16 cellular contexts compared by ENCODE assay signal in the genomic region with DNA sequence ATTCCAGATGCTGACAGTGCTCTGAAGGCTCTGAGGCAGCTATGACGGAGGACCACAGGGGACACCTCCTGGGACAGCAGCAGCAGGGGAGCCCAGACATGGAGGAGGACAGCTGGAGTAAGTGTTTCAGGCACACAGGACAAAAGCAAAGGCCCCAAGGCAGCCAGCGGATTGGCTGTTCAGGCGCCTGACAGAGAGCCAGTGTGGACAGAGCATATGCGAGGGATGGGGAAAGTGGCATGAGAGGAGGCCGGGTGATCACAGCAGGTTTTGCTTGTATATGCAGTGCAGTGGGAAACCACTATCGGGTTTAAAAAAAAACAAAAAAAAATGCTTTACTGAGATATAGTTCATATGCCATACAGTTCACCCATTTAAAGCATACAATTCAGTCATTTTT. TPM values are rescaled to one million over a fixed set of nuclear protein-coding genes. Genes with fewer than 3 reads are reported as not detected.
DNase-seq lines count a peak whose midpoint lies in the region; ATAC-seq and TF ChIP-seq lines count a peak whose summit lies in the region.
"Had no signal": no experiment of that assay in that cellular context is flagged by ENCODE, and none has a peak within 500 bp of the region (broad histone marks: within the 10 kb centered on the region; RNA-seq: fewer than 3 reads in every experiment).

No MANE protein-coding gene starts in this region.

- H3K9me3 ChIP-seq in tibial nerve, result no peaks in the 10 kb centered on the region
- H3K9me3 ChIP-seq: HAP-1 had no signal

- 92% methylated on average over 6 of the region's 6 CpGs for WGBS in tibial nerve, 2 donors

- no peak overlapping the region for H3K4me3 ChIP-seq in tibial nerve
- H3K4me3 ChIP-seq: GM23338, HAP-1, K562 had no signal

- H3K36me3 ChIP-seq in tibial nerve, result peaks cover 10 to 100% (median 69%) of the 10 kb centered on the region in 3 donors

- peaks cover 59% of the 10 kb centered on the region for H3K36me3 Mint-ChIP-seq in activated naive CD4-positive, alpha-beta T cell treated with anti-CD3 and anti-CD28 coated beads for 36 hours (ENCODE audit: low read depth)
- peaks cover 100% of the 10 kb centered on the region for H3K36me3 Mint-ChIP-seq in activated T-helper 17 cell treated with anti-CD3 and anti-CD28 coated beads, Interleukin-2, amount 50 U/mL, for 72 hours (ENCODE audit: low read depth)
- peaks cover 54% of the 10 kb centered on the region for H3K36me3 Mint-ChIP-seq in memory B cell

- no peak for TF ChIP-seq CTCF in tibial nerve (IDR thresholded peaks at IDR 0.05)

- H3K27me3 Mint-ChIP-seq in activated naive CD4-positive, alpha-beta T cell treated with anti-CD3 and anti-CD28 coated beads for 36 hours (ENCODE audit: low read depth), result no peaks in the 10 kb centered on the region
- no peaks in the 10 kb centered on the region for H3K27me3 Mint-ChIP-seq in activated T-helper 17 cell treated with anti-CD3 and anti-CD28 coated beads, Interleukin-2, amount 50 U/mL, for 72 hours
- no peaks in the 10 kb centered on the region for H3K27me3 Mint-ChIP-seq in memory B cell
- H3K27me3 Mint-ChIP-seq: B cell; CD4-positive, alpha-beta memory T cell had no signal

- H3K4me1 Mint-ChIP-seq in activated naive CD4-positive, alpha-beta T cell treated with anti-CD3 and anti-CD28 coated beads for 36 hours (ENCODE audit: low read depth), result no peaks in the 10 kb centered on the region
- no peaks in the 10 kb centered on the region for H3K4me1 Mint-ChIP-seq in activated T-helper 17 cell treated with anti-CD3 and anti-CD28 coated beads, Interleukin-2, amount 50 U/mL, for 72 hours
- H3K4me1 Mint-ChIP-seq in memory B cell, result peaks cover 13% of the 10 kb centered on the region
- H3K4me1 Mint-ChIP-seq: GM23338 had no signal

- CTCF ChIA-PET in activated naive CD4-positive, alpha-beta T cell treated with anti-CD3 and anti-CD28 coated beads for 36 hours (lab: Charles Lee), result no interaction called here

- H3K27ac ChIP-seq in tibial nerve, result no peak overlapping the region
- H3K27ac ChIP-seq: HL-60 had no signal

- ATAC-seq in activated T-helper 17 cell treated with anti-CD3 and anti-CD28 coated beads, Interleukin-2, amount 50 U/mL, for 72 hours (replicated peaks), result no peak
- ATAC-seq in memory B cell (ENCODE audit: low read depth), result no peak
- ATAC-seq: GM23338, K562 had no signal

- no peak overlapping the region for H3K4me3 Mint-ChIP-seq in activated naive CD4-positive, alpha-beta T cell treated with anti-CD3 and anti-CD28 coated beads for 36 hours
- H3K4me3 Mint-ChIP-seq in activated T-helper 17 cell treated with anti-CD3 and anti-CD28 coated beads, Interleukin-2, amount 50 U/mL, for 72 hours, result no peak overlapping the region
- no peak overlapping the region for H3K4me3 Mint-ChIP-seq in memory B cell
- H3K4me3 Mint-ChIP-seq: B cell; CD4-positive, alpha-beta memory T cell; GM23338 had no signal

- TF ChIP-seq POLR2A in tibial nerve (IDR thresholded peaks at IDR 0.05), result no peak

- no peak for TF ChIP-seq EP300 in tibial nerve (IDR thresholded peaks at IDR 0.05)

- no peak for DNase-seq in activated naive CD4-positive, alpha-beta T cell treated with anti-CD3 and anti-CD28 coated beads for 36 hours
- DNase-seq in activated naive CD4-positive, alpha-beta T cell (lab: John Stamatoyannopoulos, UW), result no peak
- DNase-seq in memory B cell (ENCODE audit: low spot score in 2 of 2) (no peak), HT-29 (ENCODE audit: low spot score) (no peak), tibial nerve (ENCODE audit: low spot score in 2 of 2) (no peak)
- DNase-seq in stimulated activated CD4-positive, alpha-beta T cell treated with anti-CD3 and anti-CD28 coated beads, Interleukin-2, amount 100 ng/mL, for 24 hours, result no peak
- DNase-seq: C1 segment of cervical spinal cord; CD4-positive, alpha-beta memory T cell; DMS79 had no signal

- H3K4me1 ChIP-seq in tibial nerve, result no peaks in the 10 kb centered on the region
- H3K4me1 ChIP-seq: HAP-1 had no signal

- H3K9me3 Mint-ChIP-seq in activated naive CD4-positive, alpha-beta T cell treated with anti-CD3 and anti-CD28 coated beads for 36 hours, result no peaks in the 10 kb centered on the region
- H3K9me3 Mint-ChIP-seq in activated T-helper 17 cell treated with anti-CD3 and anti-CD28 coated beads, Interleukin-2, amount 50 U/mL, for 72 hours, result no peaks in the 10 kb centered on the region
- H3K9me3 Mint-ChIP-seq in memory B cell, result no peaks in the 10 kb centered on the region
- H3K9me3 Mint-ChIP-seq: CD4-positive, alpha-beta memory T cell; GM23338 had no signal

- peak overlapping the region; percentile 14 for H3K27ac Mint-ChIP-seq in activated naive CD4-positive, alpha-beta T cell treated with anti-CD3 and anti-CD28 coated beads for 36 hours
- peak overlapping the region; percentile 40 for H3K27ac Mint-ChIP-seq in activated T-helper 17 cell treated with anti-CD3 and anti-CD28 coated beads, Interleukin-2, amount 50 U/mL, for 72 hours
- H3K27ac Mint-ChIP-seq in memory B cell, result peak overlapping the region; percentile 6
- H3K27ac Mint-ChIP-seq: B cell, GM23338 had no signal

- intact Hi-C loops in activated naive CD4-positive, alpha-beta T cell treated with anti-CD3 and anti-CD28 coated beads for 36 hours (cut with micrococcal nuclease), result no loop called here

- H3K27me3 ChIP-seq in tibial nerve, result no peaks in the 10 kb centered on the region

RNA-seq across cellular contexts. Expression of a gene that starts 19.1 kb away (rescaled TPM):
- not detected for total RNA-seq in activated naive CD4-positive, alpha-beta T cell treated with anti-CD3 and anti-CD28 coated beads for 36 hours
- under 1 TPM in 1 of 2 donors, not detected in 1; 0.05 TPM for total RNA-seq in activated T-helper 17 cell treated with anti-CD3 and anti-CD28 coated beads, Interleukin-2, amount 50 U/mL, for 72 hours
- total RNA-seq in HT-29 (2014; rRNA removed; shearing (Covaris generic)), result not detected in 2 replicates
- total RNA-seq in tibial nerve, result not detected
- total RNA-seq: B cell; CD4-positive, alpha-beta memory T cell; G401; K562 had no signal

RNA-seq across cellular contexts. Expression of a gene that starts 21.3 kb away (rescaled TPM):
- 100 to 1,000 TPM; 301 to 313 TPM for total RNA-seq in activated naive CD4-positive, alpha-beta T cell treated with anti-CD3 and anti-CD28 coated beads for 36 hours
- 100 to 1,000 TPM; 185 to 213 TPM for total RNA-seq in activated T-helper 17 cell treated with anti-CD3 and anti-CD28 coated beads, Interleukin-2, amount 50 U/mL, for 72 hours
- total RNA-seq in HT-29 (2014; rRNA removed; shearing (Covaris generic)), result 102 and 111 TPM in 2 replicates
- total RNA-seq in tibial nerve, result 100 to 1,000 TPM; 105 to 120 (median 107) TPM

RNA-seq across cellular contexts. Expression of a gene that starts 28.2 kb away (rescaled TPM):
- 10 to 100 TPM; 79.2 to 84.6 TPM for total RNA-seq in activated naive CD4-positive, alpha-beta T cell treated with anti-CD3 and anti-CD28 coated beads for 36 hours
- 100 to 1,000 TPM in 1 of 2 donors, 10 to 100 TPM in 1; 91.6 to 118 TPM for total RNA-seq in activated T-helper 17 cell treated with anti-CD3 and anti-CD28 coated beads, Interleukin-2, amount 50 U/mL, for 72 hours
- 29.6 and 31.3 TPM in 2 replicates for total RNA-seq in HT-29 (2014; rRNA removed; shearing (Covaris generic))
- total RNA-seq in tibial nerve, result 10 to 100 TPM; 14.9 to 69.8 (median 18.9) TPM
